In genomic region chr16:89375021-89375420, GRCh38 we compare ENCODE assay signal across 1 cellular context.
TF ChIP-seq lines count a peak whose summit lies in the region.

No MANE protein-coding gene starts in this region.

TF ChIP-seq in WTC11, 78 proteins besides CTCF, POLR2A, EP300 and RAD21 (continued from another document):
- TF ChIP-seq ATF6 (CRISPR knock-in tag; IDR thresholded peaks at IDR 0.05), result no peak
- no peak for TF ChIP-seq STAT6 (CRISPR knock-in tag; conservative IDR thresholded peaks at IDR 0.05; ENCODE audit: low read depth)
- no peak for TF ChIP-seq HMGXB4 (CRISPR knock-in tag; IDR thresholded peaks at IDR 0.05)
- no peak for TF ChIP-seq FOXP4 (CRISPR knock-in tag; IDR thresholded peaks at IDR 0.05)
- no peak for TF ChIP-seq NR2C2 (CRISPR knock-in tag; IDR thresholded peaks at IDR 0.05)
- no peak for TF ChIP-seq ARID4B (CRISPR knock-in tag; IDR thresholded peaks at IDR 0.05; ENCODE audit: borderline replicate concordance)
- no peak for TF ChIP-seq E2F5 (CRISPR knock-in tag; IDR thresholded peaks at IDR 0.05)
TF ChIP-seq in WTC11: peak in this region for 0.
